Comparison of ENCODE assay signal across 1 cellular context in genomic region chr12:66234722-66235625, GRCh38.
TF ChIP-seq lines count a peak whose summit lies in the region.

No MANE protein-coding gene starts in this region.

TF ChIP-seq in HepG2, 621 proteins besides CTCF, POLR2A, EP300 and RAD21 (continued from another document):
- TF ChIP-seq HNRNPLL (IDR thresholded peaks at IDR 0.05; ENCODE audit: low read depth, low read length, poor library complexity, severe bottlenecking), result peak; percentile 37
